8 cellular contexts compared by ENCODE assay signal in the genomic region with DNA sequence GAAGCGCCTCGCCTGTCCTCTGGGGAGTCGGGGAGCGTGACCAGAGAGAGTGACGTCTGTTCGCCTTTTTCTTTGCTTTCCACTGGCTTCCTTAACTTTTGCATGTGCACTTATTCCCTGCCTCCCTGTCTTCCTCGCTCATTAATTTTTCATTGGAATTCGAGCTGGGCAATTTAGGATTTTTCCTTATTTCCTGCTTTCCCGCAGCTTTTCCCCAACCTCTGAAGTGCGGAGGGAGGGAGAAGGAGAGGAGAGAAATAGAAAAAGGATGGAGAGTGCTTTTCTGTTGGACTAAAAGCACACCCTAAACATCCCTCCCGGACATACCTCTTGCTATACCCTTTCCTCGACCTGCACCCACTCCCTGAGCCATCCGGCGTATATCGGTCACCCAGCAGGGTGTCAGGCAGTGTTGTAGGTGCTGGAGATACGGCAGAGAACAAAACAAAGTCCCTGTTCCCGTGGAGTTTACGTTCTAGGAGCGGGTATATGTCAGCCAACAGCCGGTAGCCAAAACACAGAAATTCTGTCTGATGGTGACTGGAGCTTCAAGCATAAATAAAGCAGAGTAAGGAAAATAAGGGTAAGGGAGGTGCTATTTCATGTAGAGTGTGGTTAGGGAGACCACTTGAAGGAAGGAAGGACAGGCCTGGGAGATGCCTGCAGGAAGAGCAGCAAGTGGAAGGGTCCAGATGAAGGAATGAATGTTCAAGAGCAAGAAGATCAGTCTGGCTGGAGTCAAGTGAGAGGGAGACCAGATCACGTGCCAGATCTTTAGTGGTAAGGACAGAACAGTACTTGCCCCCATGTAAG. TPM values are rescaled to one million over a fixed set of nuclear protein-coding genes. Genes with fewer than 3 reads are reported as not detected.
DNase-seq lines count a peak whose midpoint lies in the region; ATAC-seq, FAIRE-seq and TF ChIP-seq lines count a peak whose summit lies in the region.

No MANE protein-coding gene starts in this region.

- no peak for ATAC-seq in lower lobe of right lung
- no peak for ATAC-seq in HG02623 (IDR thresholded peaks at IDR 0.05; ENCODE audit: unreplicated experiment)

- H3K36me3 ChIP-seq in A673 (ENCODE audit: insufficient read depth, low read length, poor library complexity, severe bottlenecking) = peaks cover 7% of the 10 kb centered on the region
- no peaks in the 10 kb centered on the region for H3K36me3 ChIP-seq in lower lobe of right lung
- H3K36me3 ChIP-seq in vagina = no peaks in the 10 kb centered on the region

- BruUV-seq in A673 (replicated peaks; lab: Mats Ljungman, UMichigan) = TSS peak; percentile 49

- H3K9me3 ChIP-seq in A673 (ENCODE audit: low read depth, low read length, poor library complexity, severe bottlenecking) (no peaks in the 10 kb centered on the region), lower lobe of right lung (no peaks in the 10 kb centered on the region), vagina (no peaks in the 10 kb centered on the region)

- CTCF ChIA-PET in A673 (lab: Charles Lee) = no interaction called here

- TF ChIP-seq CTCF in A673 (conservative IDR thresholded peaks at IDR 0.05; ENCODE audit: low read depth, low read length) (no peak), astrocyte of the cerebellum (IDR thresholded peaks at IDR 0.05; ENCODE audit: low read depth, low read length, missing control alignments) (no peak), lower lobe of right lung (IDR thresholded peaks at IDR 0.05) (no peak), vagina (IDR thresholded peaks at IDR 0.05) (no peak)

- H3K27me3 ChIP-seq in A673 (replicated peaks; ENCODE audit: insufficient read depth, low read depth, low read length, poor library complexity) = no peaks in the 10 kb centered on the region
- no peaks in the 10 kb centered on the region for H3K27me3 ChIP-seq in lower lobe of right lung (ENCODE audit: low read depth)
- no peaks in the 10 kb centered on the region for H3K27me3 ChIP-seq in vagina

- peak; percentile 38 for FAIRE-seq in HTR-8/SVneo (lab: Jason Lieb, UNC)

- POLR2A ChIA-PET in A673 (lab: Charles Lee; ENCODE audit: low non-redundant PET) = no interaction called here

- H3K4me3 ChIP-seq in A673 (ENCODE audit: low read depth, low read length, poor library complexity, severe bottlenecking) (peak overlapping the region; percentile 94), astrocyte of the cerebellum (ENCODE audit: low read depth, low read length) (peak overlapping the region; percentile 71), lower lobe of right lung (peak overlapping the region; percentile 89), vagina (peak overlapping the region; percentile 90 to 98)

- intact Hi-C loops in A673 (cut with micrococcal nuclease; ENCODE audit: unreplicated experiment) = no loop called here
- intact Hi-C loops in lower lobe of right lung (cut with DNase I) = no loop called here
- intact Hi-C loops in vagina (cut with DNase I) = loop anchor here (5.0 kb wide), 1 partner anchor 142 kb away; the partner anchor contains the start of gene SUB1

- peaks cover 13% of the 10 kb centered on the region for H3K4me1 ChIP-seq in A673 (ENCODE audit: insufficient read depth, low read length, poor library complexity, severe bottlenecking)
- peaks cover 34% of the 10 kb centered on the region for H3K4me1 ChIP-seq in lower lobe of right lung
- H3K4me1 ChIP-seq in vagina = peaks cover 42% of the 10 kb centered on the region

- no peak for DNase-seq in A673 (ENCODE audit: low spot score)
- no peak for DNase-seq in HTR-8/SVneo (ENCODE audit: insufficient read length, low spot score)
- DNase-seq in astrocyte of the cerebellum (ENCODE audit: low read depth) = no peak
- DNase-seq in lower lobe of right lung = no peak
- no peak for DNase-seq in vagina (ENCODE audit: extremely low spot score in 2 of 2)
- DNase-seq in NCI-H1105 treated with DMSO at 0.1 percent for 48 hours (lab: John Stamatoyannopoulos, UW) = no peak
- DNase-seq in HCEC 1CT = no peak

- in situ Hi-C loops in astrocyte of the cerebellum (cut with HindIII; ENCODE audit: low sequenced_read_pairs) = no loop called here

- peak overlapping the region; percentile 90 for H3K27ac ChIP-seq in A673 (ENCODE audit: low read depth, low read length, poor library complexity, severe bottlenecking)
- peak overlapping the region; percentile 91 for H3K27ac ChIP-seq in lower lobe of right lung
- peak overlapping the region; percentile 96 for H3K27ac ChIP-seq in vagina

- TF ChIP-seq POLR2A in vagina (IDR thresholded peaks at IDR 0.05) = no peak

RNA-seq across cellular contexts. Expression of gene ZFR, which starts 0.6 kb away (rescaled TPM):
- total RNA-seq in A673 (2021) (104 and 110 TPM in 2 replicates), lower lobe of right lung (53.8 TPM), vagina (80.8 TPM)
